In the genomic region with DNA sequence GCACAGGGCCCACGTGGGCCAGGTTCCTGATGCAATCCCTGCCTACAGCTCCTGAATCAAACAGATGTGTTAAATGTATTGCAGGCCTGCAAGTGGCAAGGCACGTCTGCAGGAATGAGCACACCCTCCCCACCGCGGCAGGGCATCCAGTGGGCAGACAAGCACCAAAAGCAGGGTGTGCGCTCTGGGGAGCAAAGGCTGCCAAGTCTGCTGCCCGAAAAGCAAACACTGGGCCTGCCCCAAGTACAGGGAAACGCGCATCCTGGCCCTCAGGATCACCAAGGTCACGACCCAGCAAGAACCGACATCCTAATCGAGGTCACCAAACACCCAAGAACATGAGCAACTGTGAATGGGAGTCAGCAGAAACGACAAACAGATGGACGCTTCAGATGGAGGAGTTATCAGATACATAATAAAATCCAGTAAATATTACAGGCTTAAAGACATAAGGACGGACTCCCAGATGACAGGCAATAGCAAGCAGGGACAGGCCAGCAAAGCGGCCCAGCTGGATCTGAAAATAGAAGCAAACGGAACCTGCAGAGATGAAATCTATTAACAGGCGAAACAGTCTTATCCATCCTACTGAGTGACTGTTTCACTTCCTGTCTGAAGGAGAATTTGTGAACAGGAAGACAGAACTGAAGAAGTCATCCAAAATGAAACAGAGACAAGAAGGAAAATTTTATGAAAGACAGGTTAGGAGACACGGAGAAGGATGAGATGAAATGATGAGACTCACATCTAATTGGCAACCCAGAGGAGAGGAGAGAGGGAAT, we compare ENCODE assay signal across 18 cellular contexts. TPM values are rescaled to one million over a fixed set of nuclear protein-coding genes. Genes with fewer than 3 reads are reported as not detected.
A peak's percentile ranks its signal among the peaks of the same experiment; 100 is the strongest.
DNase-seq lines count a peak whose midpoint lies in the region; ATAC-seq and TF ChIP-seq lines count a peak whose summit lies in the region.
"Had no signal": no experiment of that assay in that cellular context is flagged by ENCODE, and none has a peak within 500 bp of the region (broad histone marks: within the 10 kb centered on the region; RNA-seq: fewer than 3 reads in every experiment).

No MANE protein-coding gene starts in this region.

- CTCF ChIA-PET in GM10248 (lab: Yijun Ruan, JAX): no interaction called here
- CTCF ChIA-PET in T-cell (lab: Charles Lee): no interaction called here

- ATAC-seq in T-cell (replicated peaks in 1 of 4): no peak
- ATAC-seq: A549; left lung; stimulated activated naive CD8-positive, alpha-beta T cell treated with anti-CD3 and anti-CD28 coated beads, Interleukin-15, Interleukin-2, amounts not matched to agents 100 U/mL and 50 U/mL, for 24 hours had no signal

- no peaks in the 10 kb centered on the region for H3K27me3 ChIP-seq in stomach
- H3K27me3 ChIP-seq: colonic mucosa, left lung had no signal

- H3K4me1 Mint-ChIP-seq in HFFc6 (ENCODE audit: low read depth) (no peaks in the 10 kb centered on the region), neural crest cell (no peaks in the 10 kb centered on the region), T-cell (peaks cover 5 to 22% (median 8%) of the 10 kb centered on the region in 3 donors)
- peaks cover 11% of the 10 kb centered on the region for H3K4me1 Mint-ChIP-seq in activated T-helper 1 cell treated with anti-CD3 and anti-CD28 coated beads, Interleukin-12 subunit alpha, Interleukin-12 subunit beta, Interleukin-2, Interleukin-4 antibody, amounts not matched to agents 30 ng/mL and 10 ng/mL and 1 ng/mL, durations not matched to agents 14 hours and 24 hours and 36 hours (ENCODE audit: low read depth)

- H3K9me3 ChIP-seq in stomach: no peaks in the 10 kb centered on the region
- H3K9me3 ChIP-seq: A549, colonic mucosa, left lung had no signal

- peaks cover 33% of the 10 kb centered on the region for H3K36me3 Mint-ChIP-seq in HFFc6 (ENCODE audit: low read depth)
- peaks cover 51% of the 10 kb centered on the region for H3K36me3 Mint-ChIP-seq in activated T-helper 1 cell treated with anti-CD3 and anti-CD28 coated beads, Interleukin-12 subunit alpha, Interleukin-12 subunit beta, Interleukin-2, Interleukin-4 antibody, amounts not matched to agents 30 ng/mL and 10 ng/mL and 1 ng/mL, durations not matched to agents 14 hours and 24 hours and 36 hours (ENCODE audit: low read depth)
- H3K36me3 Mint-ChIP-seq in neural crest cell (ENCODE audit: low read depth): peaks cover 16% of the 10 kb centered on the region
- H3K36me3 Mint-ChIP-seq in T-cell: peaks cover 60% of the 10 kb centered on the region

- intact Hi-C loops in activated T-helper 1 cell treated with anti-CD3 and anti-CD28 coated beads, Interleukin-12 subunit alpha, Interleukin-12 subunit beta, Interleukin-2, Interleukin-4 antibody, amounts not matched to agents 30 ng/mL and 10 ng/mL and 1 ng/mL, durations not matched to agents 14 hours and 24 hours and 36 hours (cut with micrococcal nuclease): no loop called here
- intact Hi-C loops in stomach (cut with DNase I; ENCODE audit: low total_unique reads): no loop called here

- H3K36me3 ChIP-seq in stomach: peaks cover 48 to 98% (median 91%) of the 10 kb centered on the region in 4 donors

- peak overlapping the region in 1 of 5 donors; percentile 16 for H3K27ac ChIP-seq in stomach
- H3K27ac ChIP-seq: A549, colonic mucosa, left lung, VCaP had no signal

- H3K27ac Mint-ChIP-seq in HFFc6 (peak overlapping the region; percentile 8; the same call in 1 of the 2 replicates), neural crest cell (ENCODE audit: unreplicated experiment) (peak overlapping the region; percentile 19), T-cell (no peak overlapping the region)
- peak overlapping the region; percentile 73 for H3K27ac Mint-ChIP-seq in activated T-helper 1 cell treated with anti-CD3 and anti-CD28 coated beads, Interleukin-12 subunit alpha, Interleukin-12 subunit beta, Interleukin-2, Interleukin-4 antibody, amounts not matched to agents 30 ng/mL and 10 ng/mL and 1 ng/mL, durations not matched to agents 14 hours and 24 hours and 36 hours

- TF ChIP-seq CTCF in HFFc6 (IDR thresholded peaks at IDR 0.05) (no peak), neural crest cell (conservative IDR thresholded peaks at IDR 0.05) (no peak), stomach (IDR thresholded peaks at IDR 0.05) (no peak), GM10248 (IDR thresholded peaks at IDR 0.05; ENCODE audit: control extremely low read depth, extremely low read depth, low read depth, missing control alignments) (no peak)

- H3K4me1 ChIP-seq in stomach: peaks cover 0 to 26% (median 0%) of the 10 kb centered on the region in 4 donors
- H3K4me1 ChIP-seq: A549, colonic mucosa had no signal

- no peak overlapping the region for H3K4me3 ChIP-seq in stomach
- H3K4me3 ChIP-seq: A549, colonic mucosa, left lung had no signal

- 71 to 81% (median 77%) methylated on average over 18 of the region's 18 CpGs for WGBS in stomach, 5 donors

- TF ChIP-seq EP300 in stomach (IDR thresholded peaks at IDR 0.05): no peak

- no peaks in the 10 kb centered on the region; the same call in 1 of the 2 replicates for H3K27me3 Mint-ChIP-seq in HFFc6 (ENCODE audit: insufficient read depth)
- no peaks in the 10 kb centered on the region for H3K27me3 Mint-ChIP-seq in activated T-helper 1 cell treated with anti-CD3 and anti-CD28 coated beads, Interleukin-12 subunit alpha, Interleukin-12 subunit beta, Interleukin-2, Interleukin-4 antibody, amounts not matched to agents 30 ng/mL and 10 ng/mL and 1 ng/mL, durations not matched to agents 14 hours and 24 hours and 36 hours (ENCODE audit: insufficient read depth)
- H3K27me3 Mint-ChIP-seq in neural crest cell (ENCODE audit: low read depth): no peaks in the 10 kb centered on the region
- H3K27me3 Mint-ChIP-seq in T-cell: no peaks in the 10 kb centered on the region

- no peak for TF ChIP-seq POLR2A in stomach (IDR thresholded peaks at IDR 0.05)

- H3K9me3 Mint-ChIP-seq in HFFc6 (no peaks in the 10 kb centered on the region), neural crest cell (no peaks in the 10 kb centered on the region), T-cell (no peaks in the 10 kb centered on the region)
- no peaks in the 10 kb centered on the region for H3K9me3 Mint-ChIP-seq in activated T-helper 1 cell treated with anti-CD3 and anti-CD28 coated beads, Interleukin-12 subunit alpha, Interleukin-12 subunit beta, Interleukin-2, Interleukin-4 antibody, amounts not matched to agents 30 ng/mL and 10 ng/mL and 1 ng/mL, durations not matched to agents 14 hours and 24 hours and 36 hours

- DNase-seq in NOMO-1 (lab: John Stamatoyannopoulos, UW; ENCODE audit: unreplicated experiment in 2 of 2) (peak; percentile 17 to 74), NOMO-1 treated with dmso at 0.1 percent for 144 hours (lab: John Stamatoyannopoulos, UW; ENCODE audit: unreplicated experiment) (no peak), HFFc6 (no peak), neural crest cell (ENCODE audit: low read depth, low spot score) (no peak), stomach (no peak), GM10248 (ENCODE audit: extremely low spot score) (no peak), T-cell (no peak)
- no peak for DNase-seq in activated T-helper 1 cell treated with anti-CD3 and anti-CD28 coated beads, Interleukin-12 subunit alpha, Interleukin-12 subunit beta, Interleukin-2, Interleukin-4 antibody, amounts not matched to agents 30 ng/mL and 10 ng/mL and 1 ng/mL, durations not matched to agents 14 hours and 24 hours and 36 hours (ENCODE audit: low spot score)
- DNase-seq: colonic mucosa; GOT3; hippocampal formation; NCI-H146; NCI-H526 treated with DMSO at 0.1 percent for 48 hours; SHP77; stimulated activated naive CD8-positive, alpha-beta T cell treated with anti-CD3 and anti-CD28 coated beads, Interleukin-15, Interleukin-2, amounts not matched to agents 100 U/mL and 50 U/mL, for 24 hours had no signal

- H3K4me3 Mint-ChIP-seq in HFFc6: no peak overlapping the region
- H3K4me3 Mint-ChIP-seq in activated T-helper 1 cell treated with anti-CD3 and anti-CD28 coated beads, Interleukin-12 subunit alpha, Interleukin-12 subunit beta, Interleukin-2, Interleukin-4 antibody, amounts not matched to agents 30 ng/mL and 10 ng/mL and 1 ng/mL, durations not matched to agents 14 hours and 24 hours and 36 hours: no peak overlapping the region
- H3K4me3 Mint-ChIP-seq in neural crest cell: no peak overlapping the region
- H3K4me3 Mint-ChIP-seq in T-cell: no peak overlapping the region

- POLR2A ChIA-PET in GM10248 (lab: Yijun Ruan, JAX) (no interaction called here), T-cell (lab: Charles Lee) (no interaction called here)

RNA-seq across cellular contexts. Expression of a gene that starts 26.7 kb away (rescaled TPM):
- 10 to 100 TPM; 51.2 to 64.3 (median 56.1) TPM for total RNA-seq in HFFc6 (2021; fragmentation: NEBNext Ultra II Directional; extraction: Animal tissue kit (Norgen Biotek cat#: 25700))
- total RNA-seq in activated T-helper 1 cell treated with anti-CD3 and anti-CD28 coated beads, Interleukin-12 subunit alpha, Interleukin-12 subunit beta, Interleukin-2, Interleukin-4 antibody, amounts not matched to agents 30 ng/mL and 10 ng/mL and 1 ng/mL, durations not matched to agents 14 hours and 24 hours and 36 hours: 60.5 and 63.6 TPM in 2 replicates
- total RNA-seq in neural crest cell (59.2 and 61.8 TPM in 2 replicates), stomach (10 to 100 TPM; 28.6 to 54.2 (median 42.6) TPM), T-cell (100 to 1,000 TPM in 3 of 5 donors, 10 to 100 TPM in 2; 45.3 to 113 (median 109) TPM)
- 10 to 100 TPM; 25.2 to 44.9 (median 35.7) TPM for polyA plus RNA-seq in stomach

RNA-seq across cellular contexts. Expression of a gene that starts 38.4 kb away (rescaled TPM):
- 100 to 1,000 TPM; 109 to 140 (median 131) TPM for total RNA-seq in HFFc6 (2021; fragmentation: NEBNext Ultra II Directional; extraction: Animal tissue kit (Norgen Biotek cat#: 25700))
- 284 and 285 TPM in 2 replicates for total RNA-seq in activated T-helper 1 cell treated with anti-CD3 and anti-CD28 coated beads, Interleukin-12 subunit alpha, Interleukin-12 subunit beta, Interleukin-2, Interleukin-4 antibody, amounts not matched to agents 30 ng/mL and 10 ng/mL and 1 ng/mL, durations not matched to agents 14 hours and 24 hours and 36 hours
- 219 and 224 TPM in 2 replicates for total RNA-seq in neural crest cell
- total RNA-seq in stomach: 100 to 1,000 TPM in 4 of 5 donors, 10 to 100 TPM in 1; 80.5 to 438 (median 181) TPM
- 10 to 100 TPM; 61.3 to 82.7 (median 77.5) TPM for polyA plus RNA-seq in stomach
- 100 to 1,000 TPM; 253 to 388 (median 299) TPM for total RNA-seq in T-cell

Comparison
In these comparisons a context has a peak if more than half of its experiments do, and no peak if none do; other contexts are left out.
1. DNase-seq: peak in NOMO-1 (2 of 2); none in NOMO-1 treated with dmso at 0.1 percent for 144 hours (single experiment), HFFc6 (single experiment), activated T-helper 1 cell treated with anti-CD3 and anti-CD28 coated beads, Interleukin-12 subunit alpha, Interleukin-12 subunit beta, Interleukin-2, Interleukin-4 antibody, amounts not matched to agents 30 ng/mL and 10 ng/mL and 1 ng/mL, durations not matched to agents 14 hours and 24 hours and 36 hours (single experiment), neural crest cell (single experiment), stomach (single experiment), GM10248 (single experiment) and T-cell (0 of 34).
2. H3K27ac Mint-ChIP-seq: peak in HFFc6 (single experiment), activated T-helper 1 cell treated with anti-CD3 and anti-CD28 coated beads, Interleukin-12 subunit alpha, Interleukin-12 subunit beta, Interleukin-2, Interleukin-4 antibody, amounts not matched to agents 30 ng/mL and 10 ng/mL and 1 ng/mL, durations not matched to agents 14 hours and 24 hours and 36 hours (single experiment) and neural crest cell (single experiment); none in T-cell (0 of 2).